ENCODE assay signal across 8 cellular contexts in genomic region chr16:4317471-4318170, GRCh38. TPM values are rescaled to one million over a fixed set of nuclear protein-coding genes. Genes with fewer than 3 reads are reported as not detected.
DNase-seq lines count a peak whose midpoint lies in the region; ATAC-seq and TF ChIP-seq lines count a peak whose summit lies in the region.

No MANE protein-coding gene starts in this region.

- H3K27me3 ChIP-seq in body of pancreas, result no peaks in the 10 kb centered on the region
- H3K27me3 ChIP-seq in left lung, result peaks cover 0 to 45% of the 10 kb centered on the region in 2 donors
- H3K27me3 ChIP-seq in tibial artery, result no peaks in the 10 kb centered on the region
- H3K27me3 ChIP-seq in effector memory CD4-positive, alpha-beta T cell (replicated peaks; ENCODE audit: control insufficient read depth, insufficient read depth, low read length, poor library complexity, severe bottlenecking), result peaks cover 18% of the 10 kb centered on the region
- H3K27me3 ChIP-seq in H7 (ENCODE audit: control insufficient read depth, insufficient read depth, low read length), result peaks cover 13% of the 10 kb centered on the region

- TF ChIP-seq CTCF in body of pancreas (IDR thresholded peaks at IDR 0.05) (no peak), left lung (IDR thresholded peaks at IDR 0.05) (no peak), tibial artery (IDR thresholded peaks at IDR 0.05) (no peak)

- intact Hi-C loops in body of pancreas (cut with DNase I), result loop anchor here (5.0 kb wide), 1 partner anchor 45 kb away; the partner anchor contains the start of gene TFAP4
- intact Hi-C loops in left lung (cut with DNase I), result no loop called here
- intact Hi-C loops in tibial artery (cut with DNase I; ENCODE audit: low total_unique reads), result no loop called here

- DNase-seq in DMS53 (lab: John Stamatoyannopoulos, UW) (peak; percentile 37), DMS53 treated with DMSO at 0.1 percent for 48 hours (lab: John Stamatoyannopoulos, UW; ENCODE audit: unreplicated experiment) (no peak), body of pancreas (peak in 1 of 4 donors; percentile 45), left lung (peak in 1 of 2 donors; percentile 77), tibial artery (peak in 1 of 2 donors; percentile 82), H7 (no peak)
- no peak for DNase-seq in effector memory CD4-positive, alpha-beta T cell

- ATAC-seq in body of pancreas (no peak), left lung (peak; percentile 14), GM18517 (IDR thresholded peaks at IDR 0.05; ENCODE audit: unreplicated experiment) (no peak)

- 34 to 58% methylated on average over 6 to 7 of the region's 9 CpGs for WGBS in body of pancreas, 2 donors

- H3K36me3 ChIP-seq in body of pancreas (replicated peaks in 1 of 2; ENCODE audit: insufficient read depth in 1 of 2, low read depth in 2 of 2) (no peaks in the 10 kb centered on the region), left lung (no peaks in the 10 kb centered on the region), tibial artery (no peaks in the 10 kb centered on the region), H7 (replicated peaks; ENCODE audit: control insufficient read depth, insufficient read depth, low read length) (no peaks in the 10 kb centered on the region)
- no peaks in the 10 kb centered on the region for H3K36me3 ChIP-seq in effector memory CD4-positive, alpha-beta T cell (ENCODE audit: control insufficient read depth, insufficient read depth, low read length)

- TF ChIP-seq POLR2A in body of pancreas (IDR thresholded peaks at IDR 0.05), result no peak

- H3K4me1 ChIP-seq in body of pancreas (peaks cover 82% of the 10 kb centered on the region), left lung (peaks cover 32 to 74% of the 10 kb centered on the region in 2 donors), tibial artery (peaks cover 0 to 73% (median 63%) of the 10 kb centered on the region in 4 donors)
- peaks cover 29% of the 10 kb centered on the region for H3K4me1 ChIP-seq in effector memory CD4-positive, alpha-beta T cell (ENCODE audit: control insufficient read depth, insufficient read depth, low read length, poor library complexity, severe bottlenecking)

- H3K4me3 ChIP-seq in body of pancreas (no peak overlapping the region), left lung (peak overlapping the region; percentile 71 to 72), tibial artery (peak overlapping the region; percentile 82 to 87), H7 (ENCODE audit: insufficient read depth, low read depth, low read length) (no peak overlapping the region)
- H3K4me3 ChIP-seq in effector memory CD4-positive, alpha-beta T cell (ENCODE audit: insufficient read depth, low read depth, low read length, poor library complexity, severe bottlenecking), result no peak overlapping the region

- H3K9me3 ChIP-seq in body of pancreas, result no peaks in the 10 kb centered on the region
- H3K9me3 ChIP-seq in left lung, result no peaks in the 10 kb centered on the region
- H3K9me3 ChIP-seq in tibial artery, result no peaks in the 10 kb centered on the region
- no peaks in the 10 kb centered on the region for H3K9me3 ChIP-seq in effector memory CD4-positive, alpha-beta T cell (ENCODE audit: control insufficient read depth, low read length)

- H3K27ac ChIP-seq in body of pancreas (peak overlapping the region; percentile 74 to 91 (median 87)), left lung (peak overlapping the region; percentile 82 to 83), tibial artery (peak overlapping the region; percentile 93 to 99)
- H3K27ac ChIP-seq in effector memory CD4-positive, alpha-beta T cell (ENCODE audit: insufficient read depth, low read length, poor library complexity, severe bottlenecking), result no peak overlapping the region

RNA-seq across cellular contexts. Expression of gene GLIS2, which starts 1.8 kb away (rescaled TPM):
- total RNA-seq in body of pancreas (1 to 10 TPM; 6.0 to 6.3 TPM), left lung (10 to 100 TPM; 28.9 to 31.0 TPM)
- 1.5 and 2.7 TPM in 2 replicates for total RNA-seq in H7 (2014; rRNA removed; shearing (Covaris generic))

RNA-seq across cellular contexts. Expression of gene PAM16, which starts 33.5 kb away (rescaled TPM):
- 10 to 100 TPM; 25.9 to 27.7 TPM for total RNA-seq in body of pancreas
- 10 to 100 TPM; 26.2 to 44.6 TPM for total RNA-seq in left lung
- 92.3 and 115 TPM in 2 replicates for total RNA-seq in H7 (2014; rRNA removed; shearing (Covaris generic))

RNA-seq across cellular contexts. Expression of gene TFAP4, which starts 44.8 kb away (rescaled TPM):
- 10 to 100 TPM in 1 of 2 donors, 1 to 10 TPM in 1; 8.3 to 18.8 TPM for total RNA-seq in body of pancreas
- total RNA-seq in left lung, result 10 to 100 TPM in 1 of 2 donors, 1 to 10 TPM in 1; 6.4 to 12.8 TPM
- total RNA-seq in H7 (2014; rRNA removed; shearing (Covaris generic)), result 34.7 and 45.0 TPM in 2 replicates

RNA-seq across cellular contexts. Expression of gene VASN, which starts 54.0 kb away (rescaled TPM):
- total RNA-seq in body of pancreas (10 to 100 TPM; 14.3 to 22.1 TPM), left lung (10 to 100 TPM; 24.5 to 28.3 TPM)
- 3.7 and 4.6 TPM in 2 replicates for total RNA-seq in H7 (2014; rRNA removed; shearing (Covaris generic))

Comparison
In these comparisons a context has a peak if more than half of its experiments do, and no peak if none do; other contexts are left out.
1. H3K4me3 ChIP-seq: peak in left lung (2 of 2) and tibial artery (2 of 2); none in body of pancreas (0 of 2), effector memory CD4-positive, alpha-beta T cell (single experiment) and H7 (single experiment).